1 cellular context compared by ENCODE assay signal in genomic region chr19:41395355-41395754, GRCh38.
TF ChIP-seq lines count a peak whose summit lies in the region.

No MANE protein-coding gene starts in this region.

TF ChIP-seq in WTC11, 78 proteins besides CTCF, POLR2A, EP300 and RAD21:
- TF ChIP-seq, protein P1, sequence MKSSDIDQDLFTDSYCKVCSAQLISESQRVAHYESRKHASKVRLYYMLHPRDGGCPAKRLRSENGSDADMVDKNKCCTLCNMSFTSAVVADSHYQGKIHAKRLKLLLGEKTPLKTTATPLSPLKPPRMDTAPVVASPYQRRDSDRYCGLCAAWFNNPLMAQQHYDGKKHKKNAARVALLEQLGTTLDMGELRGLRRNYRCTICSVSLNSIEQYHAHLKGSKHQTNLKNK (CRISPR knock-in tag; IDR thresholded peaks at IDR 0.05) = no peak
- TF ChIP-seq ESRRA (CRISPR knock-in tag; IDR thresholded peaks at IDR 0.05; ENCODE audit: borderline replicate concordance) (no peak), GABPB1 (CRISPR knock-in tag; IDR thresholded peaks at IDR 0.05) (no peak), ZNF263 (CRISPR knock-in tag; IDR thresholded peaks at IDR 0.05; ENCODE audit: low read depth) (no peak), CREB1 (CRISPR knock-in tag; IDR thresholded peaks at IDR 0.05) (no peak), ARID4B (CRISPR knock-in tag; IDR thresholded peaks at IDR 0.05; ENCODE audit: borderline replicate concordance) (no peak), SMAD4 (CRISPR knock-in tag; IDR thresholded peaks at IDR 0.05) (no peak), KAT7 (CRISPR knock-in tag; IDR thresholded peaks at IDR 0.05; ENCODE audit: borderline replicate concordance) (no peak)
- TF ChIP-seq, protein P2, sequence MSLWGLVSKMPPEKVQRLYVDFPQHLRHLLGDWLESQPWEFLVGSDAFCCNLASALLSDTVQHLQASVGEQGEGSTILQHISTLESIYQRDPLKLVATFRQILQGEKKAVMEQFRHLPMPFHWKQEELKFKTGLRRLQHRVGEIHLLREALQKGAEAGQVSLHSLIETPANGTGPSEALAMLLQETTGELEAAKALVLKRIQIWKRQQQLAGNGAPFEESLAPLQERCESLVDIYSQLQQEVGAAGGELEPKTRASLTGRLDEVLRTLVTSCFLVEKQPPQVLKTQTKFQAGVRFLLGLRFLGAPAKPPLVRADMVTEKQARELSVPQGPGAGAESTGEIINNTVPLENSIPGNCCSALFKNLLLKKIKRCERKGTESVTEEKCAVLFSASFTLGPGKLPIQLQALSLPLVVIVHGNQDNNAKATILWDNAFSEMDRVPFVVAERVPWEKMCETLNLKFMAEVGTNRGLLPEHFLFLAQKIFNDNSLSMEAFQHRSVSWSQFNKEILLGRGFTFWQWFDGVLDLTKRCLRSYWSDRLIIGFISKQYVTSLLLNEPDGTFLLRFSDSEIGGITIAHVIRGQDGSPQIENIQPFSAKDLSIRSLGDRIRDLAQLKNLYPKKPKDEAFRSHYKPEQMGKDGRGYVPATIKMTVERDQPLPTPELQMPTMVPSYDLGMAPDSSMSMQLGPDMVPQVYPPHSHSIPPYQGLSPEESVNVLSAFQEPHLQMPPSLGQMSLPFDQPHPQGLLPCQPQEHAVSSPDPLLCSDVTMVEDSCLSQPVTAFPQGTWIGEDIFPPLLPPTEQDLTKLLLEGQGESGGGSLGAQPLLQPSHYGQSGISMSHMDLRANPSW (CRISPR knock-in tag; conservative IDR thresholded peaks at IDR 0.05; ENCODE audit: low read depth) = no peak
- TF ChIP-seq, protein P3, sequence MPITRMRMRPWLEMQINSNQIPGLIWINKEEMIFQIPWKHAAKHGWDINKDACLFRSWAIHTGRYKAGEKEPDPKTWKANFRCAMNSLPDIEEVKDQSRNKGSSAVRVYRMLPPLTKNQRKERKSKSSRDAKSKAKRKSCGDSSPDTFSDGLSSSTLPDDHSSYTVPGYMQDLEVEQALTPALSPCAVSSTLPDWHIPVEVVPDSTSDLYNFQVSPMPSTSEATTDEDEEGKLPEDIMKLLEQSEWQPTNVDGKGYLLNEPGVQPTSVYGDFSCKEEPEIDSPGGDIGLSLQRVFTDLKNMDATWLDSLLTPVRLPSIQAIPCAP (CRISPR knock-in tag; IDR thresholded peaks at IDR 0.05) = no peak
